ENCODE assay signal across 15 cellular contexts in genomic region chr6:155117266-155117665, GRCh38.
A peak's percentile ranks its signal among the peaks of the same experiment; 100 is the strongest.
DNase-seq lines count a peak whose midpoint lies in the region; TF ChIP-seq lines count a peak whose summit lies in the region.
"Had no signal": no experiment of that assay in that cellular context is flagged by ENCODE, and none has a peak within 500 bp of the region (broad histone marks: within the 10 kb centered on the region; RNA-seq: fewer than 3 reads in every experiment).

No MANE protein-coding gene starts in this region.

- TF ChIP-seq CTCF in astrocyte of the spinal cord (IDR thresholded peaks at IDR 0.05; ENCODE audit: low read depth, low read length) (no peak), glutamatergic neuron (IDR thresholded peaks at IDR 0.05; ENCODE audit: partially characterized antibody, unreplicated experiment) (no peak)

- peak; percentile 97 for DNase-seq in EH (ENCODE audit: low read depth)
- peak; percentile 79 for DNase-seq in LHCN-M2 (ENCODE audit: low read depth)
- DNase-seq in astrocyte of the spinal cord (ENCODE audit: low read depth, low spot score), result peak; percentile 77
- peak; percentile 57 for DNase-seq in myocyte (ENCODE audit: low read depth)
- no peak for DNase-seq in glutamatergic neuron
- no peak for DNase-seq in foreskin melanocyte
- DNase-seq in mesenteric fat pad (ENCODE audit: low spot score), result no peak
- no peak for DNase-seq in NCI-H1105 (lab: John Stamatoyannopoulos, UW)
- DNase-seq: activated CD4-positive, alpha-beta T cell treated with anti-CD3 and anti-CD28 coated beads, Interleukin-2, amount 50 U/mL, for 4 hours; activated naive CD4-positive, alpha-beta T cell treated with Interleukin-2 at 50 U/mL for 16 hours; small intestine had no signal

- H3K9me3 Mint-ChIP-seq in glutamatergic neuron (ENCODE audit: unreplicated experiment), result peaks cover 13% of the 10 kb centered on the region
- H3K9me3 Mint-ChIP-seq: dendritic cell treated with granulocyte-macrophage colony-stimulating factor and Interleukin-4, amounts not matched to agents 40 ng/mL and 50 ng/mL, for 4 days; neural crest cell; T-helper 2 cell treated with Interferon-gamma antibody and Interleukin-4, amounts not matched to agents 5 μg/mL and 100 μg/mL, for 36 hours had no signal

- in situ Hi-C loops in astrocyte of the spinal cord (cut with HindIII; ENCODE audit: low sequenced_read_pairs), result no loop called here

- H3K27ac Mint-ChIP-seq in glutamatergic neuron (ENCODE audit: unreplicated experiment), result no peak overlapping the region
- H3K27ac Mint-ChIP-seq: dendritic cell treated with granulocyte-macrophage colony-stimulating factor and Interleukin-4, amounts not matched to agents 40 ng/mL and 50 ng/mL, for 4 days; T-helper 2 cell treated with Interferon-gamma antibody and Interleukin-4, amounts not matched to agents 5 μg/mL and 100 μg/mL, for 36 hours had no signal

- H3K4me3 Mint-ChIP-seq in glutamatergic neuron (ENCODE audit: unreplicated experiment), result no peak overlapping the region
- H3K4me3 Mint-ChIP-seq: dendritic cell treated with granulocyte-macrophage colony-stimulating factor and Interleukin-4, amounts not matched to agents 40 ng/mL and 50 ng/mL, for 4 days; neural crest cell; T-helper 2 cell treated with Interferon-gamma antibody and Interleukin-4, amounts not matched to agents 5 μg/mL and 100 μg/mL, for 36 hours had no signal

- H3K27me3 Mint-ChIP-seq in glutamatergic neuron (ENCODE audit: unreplicated experiment), result peaks cover 3% of the 10 kb centered on the region

- peaks cover 28% of the 10 kb centered on the region for H3K4me1 Mint-ChIP-seq in glutamatergic neuron (ENCODE audit: low read depth, unreplicated experiment)

- H3K4me3 ChIP-seq in astrocyte of the spinal cord (ENCODE audit: low read depth, low read length), result no peak overlapping the region
- H3K4me3 ChIP-seq: suprapubic skin had no signal

- no peaks in the 10 kb centered on the region for H3K36me3 Mint-ChIP-seq in glutamatergic neuron (ENCODE audit: unreplicated experiment)

Comparison
In these comparisons a context has a peak if more than half of its experiments do, and no peak if none do; other contexts are left out.
1. DNase-seq: peak in EH (single experiment), LHCN-M2 (single experiment), astrocyte of the spinal cord (single experiment) and myocyte (single experiment); none in glutamatergic neuron (single experiment), foreskin melanocyte (single experiment), mesenteric fat pad (single experiment) and NCI-H1105 (single experiment).